Comparison of ENCODE assay signal across 9 cellular contexts in the genomic region with DNA sequence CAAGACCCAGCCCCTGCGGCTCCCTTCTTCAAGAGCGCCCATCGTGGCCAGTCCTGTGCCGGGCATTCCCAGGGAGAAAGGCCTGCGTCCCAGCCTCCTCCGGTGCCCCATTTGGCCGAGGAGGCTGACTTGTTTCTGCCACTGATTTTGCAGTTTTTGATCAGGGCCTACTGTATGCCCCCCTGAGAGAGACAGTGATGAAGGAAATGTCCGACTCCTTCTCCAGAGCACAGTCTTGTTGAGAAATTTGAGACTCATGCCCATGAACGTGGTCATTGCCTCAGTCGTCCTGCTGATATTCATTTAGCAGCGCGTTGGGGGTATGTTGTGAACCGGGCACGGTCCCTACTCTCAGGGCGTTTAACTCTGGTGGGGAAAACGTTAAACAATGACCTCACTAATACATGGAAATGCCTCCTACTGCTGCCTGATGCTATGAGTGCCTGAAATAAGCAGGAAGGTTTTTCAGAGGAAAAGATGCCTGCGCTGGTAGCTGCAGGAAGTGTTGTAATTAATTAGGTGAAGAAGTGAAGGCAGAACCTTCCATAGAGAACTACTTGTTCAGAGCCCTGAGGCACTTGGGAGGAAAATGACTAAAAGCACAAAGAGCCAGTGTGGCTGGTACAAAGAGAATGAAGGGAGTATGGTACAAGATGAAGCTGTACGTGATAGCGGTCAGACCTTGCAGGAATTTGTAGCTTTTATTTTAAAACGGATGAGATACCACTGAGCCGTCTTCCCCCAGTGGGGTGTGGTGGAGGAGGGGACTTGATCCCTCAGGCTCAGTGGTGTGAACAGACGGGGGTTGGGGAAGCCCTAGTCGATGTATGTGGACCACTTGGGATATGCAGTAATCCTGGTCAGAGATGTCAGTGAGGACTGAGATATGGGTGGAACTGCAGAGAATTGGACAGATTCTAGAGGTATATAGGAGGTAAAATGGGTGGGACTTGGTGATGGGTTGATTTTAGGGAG. TPM values are rescaled to one million over a fixed set of nuclear protein-coding genes. Genes with fewer than 3 reads are reported as not detected.
DNase-seq lines count a peak whose midpoint lies in the region; ATAC-seq, FAIRE-seq and TF ChIP-seq lines count a peak whose summit lies in the region.
"Had no signal": no experiment of that assay in that cellular context is flagged by ENCODE, and none has a peak within 500 bp of the region (broad histone marks: within the 10 kb centered on the region; RNA-seq: fewer than 3 reads in every experiment).

No MANE protein-coding gene starts in this region.

- H3K9me3 ChIP-seq in keratinocyte (ENCODE audit: control insufficient read depth, low read depth, low read length): no peaks in the 10 kb centered on the region
- H3K9me3 ChIP-seq in transverse colon: no peaks in the 10 kb centered on the region

- H3K27ac ChIP-seq in keratinocyte (ENCODE audit: control insufficient read depth, insufficient read depth, low read length): peak overlapping the region; percentile 90
- peak overlapping the region; percentile 93 to 97 (median 94) for H3K27ac ChIP-seq in transverse colon

- peak overlapping the region; percentile 97 for H3K9ac ChIP-seq in keratinocyte (ENCODE audit: control insufficient read depth, extremely low read depth, insufficient read depth, low read length)

- TF ChIP-seq EP300 in transverse colon (IDR thresholded peaks at IDR 0.05; ENCODE audit: low read depth): no peak

- H3K36me3 ChIP-seq in keratinocyte (ENCODE audit: control insufficient read depth in 2 of 2, extremely low read depth in 1 of 2, insufficient read depth in 2 of 2, low read length in 2 of 2) (peaks cover 5 to 10% of the 10 kb centered on the region in 2 experiments), transverse colon (peaks cover 0 to 7% (median 0%) of the 10 kb centered on the region in 4 donors)

- in situ Hi-C loops in astrocyte of the cerebellum (cut with HindIII; ENCODE audit: low sequenced_read_pairs): no loop called here
- in situ Hi-C loops in transverse colon (cut with MboI; ENCODE audit: low pct_ligation_motif_present in 1 of 4, low pct_unique_long_range_greater_than_20kb in 1 of 4, low sequenced_read_pairs in 3 of 4): no loop called here

- H3K4me1 ChIP-seq in keratinocyte (ENCODE audit: control insufficient read depth, extremely low read depth, insufficient read depth, low read length) (peaks cover 24% of the 10 kb centered on the region), transverse colon (peaks cover 0 to 37% (median 23%) of the 10 kb centered on the region in 4 donors)

- H3K79me2 ChIP-seq in keratinocyte (ENCODE audit: control insufficient read depth, insufficient read depth, low read length): peaks cover 71% of the 10 kb centered on the region

- TF ChIP-seq POLR2A in transverse colon (IDR thresholded peaks at IDR 0.05): no peak

- dilution Hi-C loops in keratinocyte (cut with MboI; ENCODE audit: extremely low pct_ligation_motif_present, low sequenced_read_pairs): no loop called here

- FAIRE-seq in keratinocyte (lab: Jason Lieb, UNC): no peak

- intact Hi-C loops in transverse colon (cut with DNase I; ENCODE audit: low total_unique reads): no loop called here

- H3K9me1 ChIP-seq in keratinocyte (ENCODE audit: control insufficient read depth, extremely low read depth, insufficient read depth, low read length): peaks cover 2% of the 10 kb centered on the region

- H3K27me3 ChIP-seq in keratinocyte (ENCODE audit: control insufficient read depth, extremely low read depth, insufficient read depth, low read length) (no peaks in the 10 kb centered on the region), transverse colon (no peaks in the 10 kb centered on the region)

- no peaks in the 10 kb centered on the region for H4K20me1 ChIP-seq in keratinocyte (ENCODE audit: control insufficient read depth, extremely low read depth, insufficient read depth, low read length)

- peak overlapping the region; percentile 73 for H3K4me2 ChIP-seq in keratinocyte (ENCODE audit: control insufficient read depth, extremely low read depth, insufficient read depth, low read depth, low read length)

- H3K4me3 ChIP-seq in astrocyte of the cerebellum (ENCODE audit: low read depth, low read length) (peak overlapping the region; percentile 98), keratinocyte (ENCODE audit: control insufficient read depth in 2 of 3, extremely low read depth in 1 of 3, insufficient read depth in 2 of 3, low read depth in 1 of 3, low read length in 3 of 3) (peak overlapping the region; percentile 70 to 98 (median 96)), transverse colon (peak overlapping the region; percentile 71 to 91 (median 75))

- 4 to 11% methylated on average over 4 to 23 of the region's 23 CpGs for WGBS in transverse colon (ENCODE audit: low coverage in 1 of 2), 2 donors

- ATAC-seq in HG03196 (IDR thresholded peaks at IDR 0.05; ENCODE audit: unreplicated experiment) (peak; percentile 18), HG03442 (IDR thresholded peaks at IDR 0.05; ENCODE audit: unreplicated experiment) (no peak), HG03521 (IDR thresholded peaks at IDR 0.05; ENCODE audit: unreplicated experiment) (no peak)

- H2AFZ ChIP-seq in keratinocyte (ENCODE audit: control insufficient read depth, low read length): peak overlapping the region; percentile 96

- DNase-seq in Daoy (ENCODE audit: low read depth) (peak; percentile 8), astrocyte of the cerebellum (ENCODE audit: low read depth) (no peak), keratinocyte (ENCODE audit: low read depth, low spot score) (peak; percentile 30), transverse colon (no peak), GOT3 (lab: John Stamatoyannopoulos, UW) (no peak)

- TF ChIP-seq CTCF in astrocyte of the cerebellum (IDR thresholded peaks at IDR 0.05; ENCODE audit: low read depth, low read length, missing control alignments) (no peak), keratinocyte (optimal IDR thresholded peaks at IDR 0.05 in 1 of 3, IDR thresholded peaks at IDR 0.05 in 1 of 3, conservative IDR thresholded peaks at IDR 0.05 in 1 of 3; ENCODE audit: extremely low read depth in 1 of 3, insufficient read depth in 2 of 3, low read length in 3 of 3) (no peak), transverse colon (IDR thresholded peaks at IDR 0.05) (no peak)

RNA-seq across cellular contexts. Expression of a gene that starts 0.7 kb away (rescaled TPM):
- 56.9 and 59.1 TPM in 2 replicates for total RNA-seq in Daoy (2014; rRNA removed; shearing (Covaris generic))
- polyA plus RNA-seq in keratinocyte: 63.3 to 70.0 TPM (median 66.2 TPM) in 3 replicates
- polyA plus RNA-seq in keratinocyte (2011; ENCODE audit: low read depth): 65.2 TPM
- 60.6 and 80.1 TPM in 2 replicates for polyA plus RNA-seq in keratinocyte (2011; cell fraction: cytosol; rRNA removed)
- polyA plus RNA-seq in keratinocyte (2011; cell fraction: nucleus; rRNA removed): 35.3 and 37.0 TPM in 2 replicates
- polyA plus RNA-seq in keratinocyte (2012; ENCODE audit: low replicate concordance): 41.4 and 51.6 TPM in 2 replicates
- 11.4 to 34.3 TPM (median 30.5 TPM) in 3 replicates for polyA minus RNA-seq in keratinocyte
- polyA minus RNA-seq in keratinocyte (2011; cell fraction: cytosol; rRNA and poly(A)+ RNA removed): 21.5 TPM
- polyA minus RNA-seq in keratinocyte (2011; cell fraction: nucleus; rRNA and poly(A)+ RNA removed): 10.8 and 17.6 TPM in 2 replicates
- 10 to 100 TPM in 3 of 4 donors, 1 to 10 TPM in 1; 4.8 to 18.7 (median 13.7) TPM for total RNA-seq in transverse colon

RNA-seq across cellular contexts. Expression of a gene that starts 1.0 kb away (rescaled TPM):
- 139 and 149 TPM in 2 replicates for total RNA-seq in Daoy (2014; rRNA removed; shearing (Covaris generic))
- polyA plus RNA-seq in keratinocyte: 47.5 to 66.3 TPM (median 57.4 TPM) in 3 replicates
- 22.4 TPM for polyA plus RNA-seq in keratinocyte (2011; ENCODE audit: low read depth)
- 39.4 and 57.0 TPM in 2 replicates for polyA plus RNA-seq in keratinocyte (2011; cell fraction: cytosol; rRNA removed)
- polyA plus RNA-seq in keratinocyte (2011; cell fraction: nucleus; rRNA removed): 40.7 and 43.2 TPM in 2 replicates
- 35.0 and 39.6 TPM in 2 replicates for polyA plus RNA-seq in keratinocyte (2012; ENCODE audit: low replicate concordance)
- 31.5 to 98.6 TPM (median 75.5 TPM) in 3 replicates for polyA minus RNA-seq in keratinocyte
- polyA minus RNA-seq in keratinocyte (2011; cell fraction: cytosol; rRNA and poly(A)+ RNA removed): 46.8 TPM
- polyA minus RNA-seq in keratinocyte (2011; cell fraction: nucleus; rRNA and poly(A)+ RNA removed): 22.9 and 41.3 TPM in 2 replicates
- 100 to 1,000 TPM in 1 of 4 donors, 10 to 100 TPM in 3; 20.2 to 154 (median 32.3) TPM for total RNA-seq in transverse colon

RNA-seq across cellular contexts. Expression of a gene that starts 57.9 kb away (rescaled TPM):
- total RNA-seq in Daoy (2014; rRNA removed; shearing (Covaris generic)): 0.27 and 0.63 TPM in 2 replicates
- polyA plus RNA-seq in keratinocyte: 0.04 TPM in 1 of 3 replicates, not detected in the others
- not detected for polyA plus RNA-seq in keratinocyte (2011; ENCODE audit: low read depth)
- not detected in 2 replicates for polyA plus RNA-seq in keratinocyte (2011; cell fraction: cytosol; rRNA removed)
- 0.04 TPM in 1 of 2 replicates, not detected in the other for polyA plus RNA-seq in keratinocyte (2011; cell fraction: nucleus; rRNA removed)
- 0.10 TPM in 1 of 2 replicates, not detected in the other for polyA plus RNA-seq in keratinocyte (2012; ENCODE audit: low replicate concordance)
- polyA minus RNA-seq in keratinocyte: 0.13 TPM in 1 of 3 replicates, not detected in the others
- not detected for polyA minus RNA-seq in keratinocyte (2011; cell fraction: cytosol; rRNA and poly(A)+ RNA removed)
- polyA minus RNA-seq in keratinocyte (2011; cell fraction: nucleus; rRNA and poly(A)+ RNA removed): not detected in 2 replicates
- total RNA-seq in transverse colon: not detected
- total RNA-seq: activated CD8-positive, alpha-beta memory T cell treated with anti-CD3 and anti-CD28 coated beads for 36 hours had no signal

Comparison
In these comparisons a context has a peak if more than half of its experiments do, and no peak if none do; other contexts are left out.
1. DNase-seq: peak in Daoy (single experiment) and keratinocyte (single experiment); none in astrocyte of the cerebellum (single experiment), transverse colon (single experiment) and GOT3 (single experiment).
2. Peak in every context shown above with its lines, with median percentiles within 50 percentile points of each other: H3K4me3 ChIP-seq.